ENCODE assay signal across 7 cellular contexts in the genomic region with DNA sequence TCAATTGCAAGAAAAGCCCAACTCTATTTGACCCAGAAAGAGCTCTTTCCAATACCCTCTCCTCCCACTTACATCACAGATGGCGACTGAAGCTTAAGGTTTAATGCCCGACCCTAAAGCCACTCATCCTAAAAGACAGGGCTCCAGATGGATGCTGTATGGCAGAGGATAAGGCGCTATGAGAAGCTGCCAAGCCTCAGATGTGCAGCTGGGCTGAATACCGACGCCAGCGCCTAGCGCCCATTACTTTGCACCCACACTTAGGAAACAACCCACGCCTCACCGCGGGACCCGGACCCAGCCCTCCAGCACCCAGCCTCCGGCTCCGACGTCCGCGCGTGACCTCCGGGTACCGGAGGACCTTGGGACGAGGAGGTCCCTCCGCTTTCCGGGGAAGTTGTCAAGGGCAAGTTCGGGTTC. TPM values are rescaled to one million over a fixed set of nuclear protein-coding genes. Genes with fewer than 3 reads are reported as not detected.
DNase-seq lines count a peak whose midpoint lies in the region; ATAC-seq lines count a peak whose summit lies in the region.

No MANE protein-coding gene starts in this region.

- H3K4me3 ChIP-seq in ectodermal cell (ENCODE audit: insufficient read depth, low read depth, low read length), result peak overlapping the region; percentile 93
- peak overlapping the region; percentile 94 to 97 for H3K4me3 ChIP-seq in muscle layer of colon (ENCODE audit: low read depth in 1 of 2, low read length in 2 of 2)

- in situ Hi-C loops in ACHN (cut with HindIII; ENCODE audit: low pct_ligation_motif_present, low pct_unique_long_range_greater_than_20kb, low sequenced_read_pairs), result no loop called here

- DNase-seq in NCI-H82 treated with DMSO at 0.1 percent for 48 hours (lab: John Stamatoyannopoulos, UW; ENCODE audit: unreplicated experiment), result peak; percentile 96
- DNase-seq in OCI-M1 (lab: John Stamatoyannopoulos, UW), result no peak
- no peak for DNase-seq in ACHN

- H3K9ac ChIP-seq in muscle layer of colon (ENCODE audit: low read length), result peak overlapping the region; percentile 59

- no peaks in the 10 kb centered on the region for H3K36me3 ChIP-seq in ectodermal cell (ENCODE audit: control insufficient read depth, insufficient read depth, low read length)
- H3K36me3 ChIP-seq in muscle layer of colon (ENCODE audit: insufficient read depth, low read length), result no peaks in the 10 kb centered on the region

- peak; percentile 26 for ATAC-seq in GM18502 (IDR thresholded peaks at IDR 0.05; ENCODE audit: poor library complexity, unreplicated experiment)
- peak; percentile 19 for ATAC-seq in HG02763 (IDR thresholded peaks at IDR 0.05; ENCODE audit: unreplicated experiment)

- 0% methylated on average over 23 of the region's 23 CpGs for WGBS in ectodermal cell, 2 experiments

- H3K27ac ChIP-seq in ectodermal cell (ENCODE audit: insufficient read depth, low read depth, low read length, poor library complexity, severe bottlenecking) (peak overlapping the region; percentile 58), muscle layer of colon (ENCODE audit: low read depth, low read length) (peak overlapping the region; percentile 96)

- H3K27me3 ChIP-seq in ectodermal cell (ENCODE audit: control insufficient read depth, insufficient read depth, low read length, poor library complexity, severe bottlenecking), result peaks cover 14% of the 10 kb centered on the region
- no peaks in the 10 kb centered on the region for H3K27me3 ChIP-seq in muscle layer of colon (ENCODE audit: control insufficient read depth in 1 of 2, insufficient read depth in 2 of 2, low read length in 2 of 2)

- H3K9me3 ChIP-seq in ectodermal cell (ENCODE audit: control insufficient read depth, low read length) (no peaks in the 10 kb centered on the region), muscle layer of colon (ENCODE audit: low read length) (no peaks in the 10 kb centered on the region)

- H3K4me1 ChIP-seq in ectodermal cell (ENCODE audit: control insufficient read depth, insufficient read depth, low read length), result no peaks in the 10 kb centered on the region
- peaks cover 13% of the 10 kb centered on the region for H3K4me1 ChIP-seq in muscle layer of colon (ENCODE audit: insufficient read depth, low read length)

RNA-seq across cellular contexts. Expression of a gene that starts 0.3 kb away (rescaled TPM):
- 9.5 TPM for polyA plus RNA-seq in ectodermal cell (2013, experiment 1 of 4)
- polyA plus RNA-seq in ectodermal cell (2013, experiment 2 of 4), result 10.1 TPM
- polyA plus RNA-seq in ectodermal cell (2013, experiment 3 of 4), result 6.5 TPM
- 8.3 TPM for polyA plus RNA-seq in ectodermal cell (2013, experiment 4 of 4)

RNA-seq across cellular contexts. Expression of a gene that starts 0.6 kb away (rescaled TPM):
- polyA plus RNA-seq in ectodermal cell (2013, experiment 1 of 4), result 45.5 TPM
- 43.8 TPM for polyA plus RNA-seq in ectodermal cell (2013, experiment 2 of 4)
- polyA plus RNA-seq in ectodermal cell (2013, experiment 3 of 4), result 45.4 TPM
- polyA plus RNA-seq in ectodermal cell (2013, experiment 4 of 4), result 44.9 TPM
